In the genomic region with DNA sequence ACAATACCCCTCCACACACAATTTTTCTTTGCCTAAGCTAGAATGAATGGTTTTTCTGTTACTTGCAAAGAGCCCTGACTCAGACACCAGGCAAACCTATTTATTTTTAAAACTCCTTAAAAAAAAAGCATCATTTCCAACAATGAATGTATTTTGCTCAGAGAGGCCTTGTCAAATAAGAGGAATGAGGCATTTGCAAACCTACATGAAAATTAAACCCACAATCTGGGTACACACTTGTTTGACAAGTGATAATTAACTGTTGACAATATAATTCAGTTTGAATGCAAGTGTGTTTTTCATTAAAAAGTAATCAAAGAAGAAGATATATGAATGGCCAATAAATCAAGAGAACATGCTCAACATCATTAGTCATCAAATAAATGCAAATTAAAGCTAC, we compare ENCODE assay signal across 17 cellular contexts.
"Had no signal": no experiment of that assay in that cellular context is flagged by ENCODE, and none has a peak within 500 bp of the region (broad histone marks: within the 10 kb centered on the region; RNA-seq: fewer than 3 reads in every experiment).

No MANE protein-coding gene starts in this region.

- DNase-seq: activated CD4-positive, alpha-beta T cell treated with anti-CD3 and anti-CD28 coated beads, Interleukin-2, amount 10 ng/mL, durations not matched to agents 7 days and 5 days; activated CD8-positive, alpha-beta T cell treated with anti-CD3 and anti-CD28 coated beads, Interleukin-2, amount 10 ng/mL, durations not matched to agents 7 days and 5 days; activated naive CD4-positive, alpha-beta T cell treated with Interleukin-2 at 50 U/mL for 16 hours; activated T-cell treated with anti-CD3 and anti-CD28 coated beads, Interleukin-2, amount 50 U/mL, for 24 hours; caudate nucleus; erythroblast; immature natural killer cell; mesenchymal stem cell; mucosa of descending colon; naive B cell; stimulated activated CD4-positive, alpha-beta T cell treated with anti-CD3 and anti-CD28 coated beads, Interleukin-2, amount 100 ng/mL, for 24 hours; T1000 had no signal

- H3K9me3 ChIP-seq: mucosa of descending colon, prostate gland, right atrium auricular region had no signal

- H3K4me1 ChIP-seq: prostate gland, right atrium auricular region, tibial nerve had no signal

- H3K9ac ChIP-seq: neural progenitor cell had no signal

- H3K27ac ChIP-seq: neural progenitor cell, prostate gland, right atrium auricular region, tibial nerve had no signal

- H3K27me3 ChIP-seq: neural progenitor cell, right atrium auricular region, tibial nerve had no signal

- ATAC-seq: activated CD4-positive, CD25-positive, alpha-beta regulatory T cell treated with anti-CD3 and anti-CD28 coated beads, Interleukin-2, amount 50 U/mL, for 24 hours; activated CD8-positive, alpha-beta T cell treated with anti-CD3 and anti-CD28 coated beads, Interleukin-2, amount 10 ng/mL, durations not matched to agents 7 days and 5 days; mucosa of descending colon had no signal

- H3K36me3 ChIP-seq: neural progenitor cell, prostate gland, right atrium auricular region, tibial nerve had no signal

- H2AFZ ChIP-seq: neural progenitor cell had no signal

- H3K4me3 ChIP-seq: mucosa of descending colon, neural progenitor cell, prostate gland, right atrium auricular region, tibial nerve had no signal

- H3K4me2 ChIP-seq: neural progenitor cell had no signal
